ENCODE assay signal across 2 cellular contexts in the genomic region with DNA sequence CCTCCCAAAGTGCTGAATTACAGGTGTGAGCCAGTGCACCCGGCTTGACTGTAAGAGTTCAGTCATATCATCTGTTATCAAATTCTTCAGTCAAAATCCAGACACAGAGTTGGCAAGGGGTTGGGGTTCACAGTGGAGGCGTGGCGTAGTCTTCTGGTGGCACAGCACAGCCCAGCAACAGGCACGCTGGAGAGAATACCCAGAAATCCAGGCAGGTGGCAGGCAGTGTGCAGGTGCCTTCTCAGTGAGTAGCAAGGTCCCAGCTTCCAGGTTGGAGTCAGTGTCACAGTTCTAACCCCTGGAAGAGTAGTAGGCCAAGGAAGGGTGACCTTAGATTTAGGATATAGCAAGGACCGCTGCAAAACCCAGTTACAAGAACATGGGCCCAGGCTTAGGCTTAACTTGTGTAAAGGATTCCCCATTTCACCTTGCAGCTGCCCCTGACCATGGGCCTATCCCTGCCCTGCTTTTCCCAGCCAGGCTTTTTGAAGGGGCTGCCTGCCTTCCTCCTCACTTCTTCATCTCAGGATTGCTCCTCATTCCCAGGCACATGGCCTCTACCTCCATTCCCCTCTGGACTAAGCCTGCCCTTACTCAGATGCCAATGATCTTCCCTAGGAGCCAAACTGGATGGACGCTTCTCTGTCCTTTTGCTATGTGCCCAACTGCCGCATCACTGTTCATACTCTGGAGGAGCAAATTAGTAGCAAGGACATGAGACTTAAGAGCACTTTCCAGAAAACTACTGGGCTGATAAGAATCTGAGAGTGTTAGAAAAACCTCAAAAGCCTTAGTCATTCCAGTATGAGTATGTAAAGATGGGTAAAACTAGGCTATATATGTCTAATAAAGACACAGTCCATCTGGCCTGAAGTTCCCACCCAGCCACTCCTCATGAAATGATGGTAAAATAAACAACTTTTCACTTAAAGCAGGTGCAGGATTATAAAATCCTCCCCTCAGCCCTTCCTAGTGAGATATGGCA.
TF ChIP-seq lines count a peak whose summit lies in the region.

No MANE protein-coding gene starts in this region.

TF ChIP-seq in SK-N-SH, 30 proteins besides CTCF, POLR2A, EP300 and RAD21 (continued from another document):
- TF ChIP-seq, protein P1, sequence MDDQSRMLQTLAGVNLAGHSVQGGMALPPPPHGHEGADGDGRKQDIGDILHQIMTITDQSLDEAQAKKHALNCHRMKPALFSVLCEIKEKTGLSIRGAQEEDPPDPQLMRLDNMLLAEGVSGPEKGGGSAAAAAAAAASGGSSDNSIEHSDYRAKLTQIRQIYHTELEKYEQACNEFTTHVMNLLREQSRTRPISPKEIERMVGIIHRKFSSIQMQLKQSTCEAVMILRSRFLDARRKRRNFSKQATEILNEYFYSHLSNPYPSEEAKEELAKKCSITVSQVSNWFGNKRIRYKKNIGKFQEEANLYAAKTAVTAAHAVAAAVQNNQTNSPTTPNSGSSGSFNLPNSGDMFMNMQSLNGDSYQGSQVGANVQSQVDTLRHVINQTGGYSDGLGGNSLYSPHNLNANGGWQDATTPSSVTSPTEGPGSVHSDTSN (IDR thresholded peaks at IDR 0.05), result peak; percentile 22; the same call in 1 of the 2 replicates
- no peak for TF ChIP-seq POLR2AphosphoS5 (IDR thresholded peaks at IDR 0.05; ENCODE audit: low read depth, low read length)
- no peak for TF ChIP-seq GATA2 (CRISPR knock-in tag; IDR thresholded peaks at IDR 0.05)
- no peak for TF ChIP-seq TEAD4 (IDR thresholded peaks at IDR 0.05; ENCODE audit: borderline replicate concordance, insufficient read depth)
- TF ChIP-seq, protein P2, sequence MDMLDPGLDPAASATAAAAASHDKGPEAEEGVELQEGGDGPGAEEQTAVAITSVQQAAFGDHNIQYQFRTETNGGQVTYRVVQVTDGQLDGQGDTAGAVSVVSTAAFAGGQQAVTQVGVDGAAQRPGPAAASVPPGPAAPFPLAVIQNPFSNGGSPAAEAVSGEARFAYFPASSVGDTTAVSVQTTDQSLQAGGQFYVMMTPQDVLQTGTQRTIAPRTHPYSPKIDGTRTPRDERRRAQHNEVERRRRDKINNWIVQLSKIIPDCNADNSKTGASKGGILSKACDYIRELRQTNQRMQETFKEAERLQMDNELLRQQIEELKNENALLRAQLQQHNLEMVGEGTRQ (IDR thresholded peaks at IDR 0.05; ENCODE audit: borderline replicate concordance, low read depth, low read length), result no peak
- no peak for TF ChIP-seq JUND (IDR thresholded peaks at IDR 0.05)
- TF ChIP-seq FOXJ3 (CRISPR knock-in tag; IDR thresholded peaks at IDR 0.05), result no peak
- TF ChIP-seq FOSL2 (IDR thresholded peaks at IDR 0.05; ENCODE audit: borderline replicate concordance, low read depth), result peak; percentile 11; the same call in 1 of the 2 replicates
- no peak for TF ChIP-seq RFX5 (IDR thresholded peaks at IDR 0.05; ENCODE audit: low read length)
- TF ChIP-seq TCF12 (IDR thresholded peaks at IDR 0.05), result peak; percentile 60
- TF ChIP-seq, protein P3, sequence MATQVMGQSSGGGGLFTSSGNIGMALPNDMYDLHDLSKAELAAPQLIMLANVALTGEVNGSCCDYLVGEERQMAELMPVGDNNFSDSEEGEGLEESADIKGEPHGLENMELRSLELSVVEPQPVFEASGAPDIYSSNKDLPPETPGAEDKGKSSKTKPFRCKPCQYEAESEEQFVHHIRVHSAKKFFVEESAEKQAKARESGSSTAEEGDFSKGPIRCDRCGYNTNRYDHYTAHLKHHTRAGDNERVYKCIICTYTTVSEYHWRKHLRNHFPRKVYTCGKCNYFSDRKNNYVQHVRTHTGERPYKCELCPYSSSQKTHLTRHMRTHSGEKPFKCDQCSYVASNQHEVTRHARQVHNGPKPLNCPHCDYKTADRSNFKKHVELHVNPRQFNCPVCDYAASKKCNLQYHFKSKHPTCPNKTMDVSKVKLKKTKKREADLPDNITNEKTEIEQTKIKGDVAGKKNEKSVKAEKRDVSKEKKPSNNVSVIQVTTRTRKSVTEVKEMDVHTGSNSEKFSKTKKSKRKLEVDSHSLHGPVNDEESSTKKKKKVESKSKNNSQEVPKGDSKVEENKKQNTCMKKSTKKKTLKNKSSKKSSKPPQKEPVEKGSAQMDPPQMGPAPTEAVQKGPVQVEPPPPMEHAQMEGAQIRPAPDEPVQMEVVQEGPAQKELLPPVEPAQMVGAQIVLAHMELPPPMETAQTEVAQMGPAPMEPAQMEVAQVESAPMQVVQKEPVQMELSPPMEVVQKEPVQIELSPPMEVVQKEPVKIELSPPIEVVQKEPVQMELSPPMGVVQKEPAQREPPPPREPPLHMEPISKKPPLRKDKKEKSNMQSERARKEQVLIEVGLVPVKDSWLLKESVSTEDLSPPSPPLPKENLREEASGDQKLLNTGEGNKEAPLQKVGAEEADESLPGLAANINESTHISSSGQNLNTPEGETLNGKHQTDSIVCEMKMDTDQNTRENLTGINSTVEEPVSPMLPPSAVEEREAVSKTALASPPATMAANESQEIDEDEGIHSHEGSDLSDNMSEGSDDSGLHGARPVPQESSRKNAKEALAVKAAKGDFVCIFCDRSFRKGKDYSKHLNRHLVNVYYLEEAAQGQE (IDR thresholded peaks at IDR 0.05; ENCODE audit: low read depth, low read length), result no peak
- TF ChIP-seq SIN3A (IDR thresholded peaks at IDR 0.05; ENCODE audit: borderline replicate concordance, low read depth, low read length), result no peak
- no peak for TF ChIP-seq CHD2 (IDR thresholded peaks at IDR 0.05; ENCODE audit: low read length, partially characterized antibody)
- no peak for TF ChIP-seq YY1 (IDR thresholded peaks at IDR 0.05; ENCODE audit: low read depth)
- TF ChIP-seq, protein P4, sequence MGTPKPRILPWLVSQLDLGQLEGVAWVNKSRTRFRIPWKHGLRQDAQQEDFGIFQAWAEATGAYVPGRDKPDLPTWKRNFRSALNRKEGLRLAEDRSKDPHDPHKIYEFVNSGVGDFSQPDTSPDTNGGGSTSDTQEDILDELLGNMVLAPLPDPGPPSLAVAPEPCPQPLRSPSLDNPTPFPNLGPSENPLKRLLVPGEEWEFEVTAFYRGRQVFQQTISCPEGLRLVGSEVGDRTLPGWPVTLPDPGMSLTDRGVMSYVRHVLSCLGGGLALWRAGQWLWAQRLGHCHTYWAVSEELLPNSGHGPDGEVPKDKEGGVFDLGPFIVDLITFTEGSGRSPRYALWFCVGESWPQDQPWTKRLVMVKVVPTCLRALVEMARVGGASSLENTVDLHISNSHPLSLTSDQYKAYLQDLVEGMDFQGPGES (IDR thresholded peaks at IDR 0.05; ENCODE audit: low read depth, low read length), result no peak
- no peak for TF ChIP-seq NFIC (IDR thresholded peaks at IDR 0.05; ENCODE audit: borderline replicate concordance)
- TF ChIP-seq RXRA (IDR thresholded peaks at IDR 0.05; ENCODE audit: borderline replicate concordance, low read depth), result no peak
- TF ChIP-seq, protein P5, sequence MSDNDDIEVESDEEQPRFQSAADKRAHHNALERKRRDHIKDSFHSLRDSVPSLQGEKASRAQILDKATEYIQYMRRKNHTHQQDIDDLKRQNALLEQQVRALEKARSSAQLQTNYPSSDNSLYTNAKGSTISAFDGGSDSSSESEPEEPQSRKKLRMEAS (IDR thresholded peaks at IDR 0.05; ENCODE audit: low read depth), result no peak
- no peak for TF ChIP-seq RCOR1 (IDR thresholded peaks at IDR 0.05; ENCODE audit: low read length)
TF ChIP-seq in SK-N-SH: peak in this region for 3.

TF ChIP-seq in SK-N-SH treated with all-trans-retinoic acid at 6 μM for 48 hours, 23 proteins besides CTCF, POLR2A, EP300 and RAD21 (continued from another document):
- TF ChIP-seq, protein P6, sequence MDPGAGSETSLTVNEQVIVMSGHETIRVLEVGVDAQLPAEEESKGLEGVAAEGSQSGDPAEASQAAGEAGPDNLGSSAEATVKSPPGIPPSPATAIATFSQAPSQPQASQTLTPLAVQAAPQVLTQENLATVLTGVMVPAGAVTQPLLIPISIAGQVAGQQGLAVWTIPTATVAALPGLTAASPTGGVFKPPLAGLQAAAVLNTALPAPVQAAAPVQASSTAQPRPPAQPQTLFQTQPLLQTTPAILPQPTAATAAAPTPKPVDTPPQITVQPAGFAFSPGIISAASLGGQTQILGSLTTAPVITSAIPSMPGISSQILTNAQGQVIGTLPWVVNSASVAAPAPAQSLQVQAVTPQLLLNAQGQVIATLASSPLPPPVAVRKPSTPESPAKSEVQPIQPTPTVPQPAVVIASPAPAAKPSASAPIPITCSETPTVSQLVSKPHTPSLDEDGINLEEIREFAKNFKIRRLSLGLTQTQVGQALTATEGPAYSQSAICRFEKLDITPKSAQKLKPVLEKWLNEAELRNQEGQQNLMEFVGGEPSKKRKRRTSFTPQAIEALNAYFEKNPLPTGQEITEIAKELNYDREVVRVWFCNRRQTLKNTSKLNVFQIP (CRISPR knock-in tag; IDR thresholded peaks at IDR 0.05; ENCODE audit: borderline replicate concordance, low read depth), result no peak
- TF ChIP-seq GLIS3 (CRISPR knock-in tag; IDR thresholded peaks at IDR 0.05), result no peak
- TF ChIP-seq ESRRG (CRISPR knock-in tag; IDR thresholded peaks at IDR 0.05), result no peak
- TF ChIP-seq, protein P7, sequence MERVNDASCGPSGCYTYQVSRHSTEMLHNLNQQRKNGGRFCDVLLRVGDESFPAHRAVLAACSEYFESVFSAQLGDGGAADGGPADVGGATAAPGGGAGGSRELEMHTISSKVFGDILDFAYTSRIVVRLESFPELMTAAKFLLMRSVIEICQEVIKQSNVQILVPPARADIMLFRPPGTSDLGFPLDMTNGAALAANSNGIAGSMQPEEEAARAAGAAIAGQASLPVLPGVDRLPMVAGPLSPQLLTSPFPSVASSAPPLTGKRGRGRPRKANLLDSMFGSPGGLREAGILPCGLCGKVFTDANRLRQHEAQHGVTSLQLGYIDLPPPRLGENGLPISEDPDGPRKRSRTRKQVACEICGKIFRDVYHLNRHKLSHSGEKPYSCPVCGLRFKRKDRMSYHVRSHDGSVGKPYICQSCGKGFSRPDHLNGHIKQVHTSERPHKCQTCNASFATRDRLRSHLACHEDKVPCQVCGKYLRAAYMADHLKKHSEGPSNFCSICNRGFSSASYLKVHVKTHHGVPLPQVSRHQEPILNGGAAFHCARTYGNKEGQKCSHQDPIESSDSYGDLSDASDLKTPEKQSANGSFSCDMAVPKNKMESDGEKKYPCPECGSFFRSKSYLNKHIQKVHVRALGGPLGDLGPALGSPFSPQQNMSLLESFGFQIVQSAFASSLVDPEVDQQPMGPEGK (CRISPR knock-in tag; IDR thresholded peaks at IDR 0.05; ENCODE audit: borderline replicate concordance), result no peak
- no peak for TF ChIP-seq TCF4 (CRISPR knock-in tag; IDR thresholded peaks at IDR 0.05; ENCODE audit: borderline replicate concordance)
- TF ChIP-seq, protein P8, sequence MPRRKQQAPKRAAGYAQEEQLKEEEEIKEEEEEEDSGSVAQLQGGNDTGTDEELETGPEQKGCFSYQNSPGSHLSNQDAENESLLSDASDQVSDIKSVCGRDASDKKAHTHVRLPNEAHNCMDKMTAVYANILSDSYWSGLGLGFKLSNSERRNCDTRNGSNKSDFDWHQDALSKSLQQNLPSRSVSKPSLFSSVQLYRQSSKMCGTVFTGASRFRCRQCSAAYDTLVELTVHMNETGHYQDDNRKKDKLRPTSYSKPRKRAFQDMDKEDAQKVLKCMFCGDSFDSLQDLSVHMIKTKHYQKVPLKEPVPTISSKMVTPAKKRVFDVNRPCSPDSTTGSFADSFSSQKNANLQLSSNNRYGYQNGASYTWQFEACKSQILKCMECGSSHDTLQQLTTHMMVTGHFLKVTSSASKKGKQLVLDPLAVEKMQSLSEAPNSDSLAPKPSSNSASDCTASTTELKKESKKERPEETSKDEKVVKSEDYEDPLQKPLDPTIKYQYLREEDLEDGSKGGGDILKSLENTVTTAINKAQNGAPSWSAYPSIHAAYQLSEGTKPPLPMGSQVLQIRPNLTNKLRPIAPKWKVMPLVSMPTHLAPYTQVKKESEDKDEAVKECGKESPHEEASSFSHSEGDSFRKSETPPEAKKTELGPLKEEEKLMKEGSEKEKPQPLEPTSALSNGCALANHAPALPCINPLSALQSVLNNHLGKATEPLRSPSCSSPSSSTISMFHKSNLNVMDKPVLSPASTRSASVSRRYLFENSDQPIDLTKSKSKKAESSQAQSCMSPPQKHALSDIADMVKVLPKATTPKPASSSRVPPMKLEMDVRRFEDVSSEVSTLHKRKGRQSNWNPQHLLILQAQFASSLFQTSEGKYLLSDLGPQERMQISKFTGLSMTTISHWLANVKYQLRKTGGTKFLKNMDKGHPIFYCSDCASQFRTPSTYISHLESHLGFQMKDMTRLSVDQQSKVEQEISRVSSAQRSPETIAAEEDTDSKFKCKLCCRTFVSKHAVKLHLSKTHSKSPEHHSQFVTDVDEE (CRISPR knock-in tag; IDR thresholded peaks at IDR 0.05), result no peak
- TF ChIP-seq, protein P9, sequence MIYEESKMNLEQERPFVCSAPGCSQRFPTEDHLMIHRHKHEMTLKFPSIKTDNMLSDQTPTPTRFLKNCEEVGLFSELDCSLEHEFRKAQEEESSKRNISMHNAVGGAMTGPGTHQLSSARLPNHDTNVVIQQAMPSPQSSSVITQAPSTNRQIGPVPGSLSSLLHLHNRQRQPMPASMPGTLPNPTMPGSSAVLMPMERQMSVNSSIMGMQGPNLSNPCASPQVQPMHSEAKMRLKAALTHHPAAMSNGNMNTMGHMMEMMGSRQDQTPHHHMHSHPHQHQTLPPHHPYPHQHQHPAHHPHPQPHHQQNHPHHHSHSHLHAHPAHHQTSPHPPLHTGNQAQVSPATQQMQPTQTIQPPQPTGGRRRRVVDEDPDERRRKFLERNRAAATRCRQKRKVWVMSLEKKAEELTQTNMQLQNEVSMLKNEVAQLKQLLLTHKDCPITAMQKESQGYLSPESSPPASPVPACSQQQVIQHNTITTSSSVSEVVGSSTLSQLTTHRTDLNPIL (CRISPR knock-in tag; IDR thresholded peaks at IDR 0.05; ENCODE audit: low read depth), result no peak
- TF ChIP-seq BACH2 (CRISPR knock-in tag; IDR thresholded peaks at IDR 0.05; ENCODE audit: borderline replicate concordance), result no peak
- no peak for TF ChIP-seq PPARA (CRISPR knock-in tag; IDR thresholded peaks at IDR 0.05; ENCODE audit: borderline replicate concordance)
- no peak for TF ChIP-seq ZC3H10 (CRISPR knock-in tag; IDR thresholded peaks at IDR 0.05)
- no peak for TF ChIP-seq RARB (CRISPR knock-in tag; IDR thresholded peaks at IDR 0.05)
- TF ChIP-seq OSR1 (CRISPR knock-in tag; IDR thresholded peaks at IDR 0.05), result no peak
- TF ChIP-seq ARNTL (CRISPR knock-in tag; IDR thresholded peaks at IDR 0.05; ENCODE audit: borderline replicate concordance, low read depth), result no peak
